In genomic region chr1:65528104-65528503, GRCh38 we compare ENCODE assay signal across 13 cellular contexts.
DNase-seq lines count a peak whose midpoint lies in the region; ATAC-seq and TF ChIP-seq lines count a peak whose summit lies in the region.
"Had no signal": no experiment of that assay in that cellular context is flagged by ENCODE, and none has a peak within 500 bp of the region (broad histone marks: within the 10 kb centered on the region; RNA-seq: fewer than 3 reads in every experiment).

No MANE protein-coding gene starts in this region.

- H3K36me3 ChIP-seq in osteoblast (ENCODE audit: insufficient read depth, low read length) (no peaks in the 10 kb centered on the region), prostate gland (no peaks in the 10 kb centered on the region)
- H3K36me3 ChIP-seq: gastrocnemius medialis had no signal

- peak overlapping the region; percentile 80 for H3K4me2 ChIP-seq in osteoblast (ENCODE audit: insufficient read depth, low read length)

- peaks cover 4% of the 10 kb centered on the region for H3K36me3 Mint-ChIP-seq in endothelial cell (ENCODE audit: low read depth, unreplicated experiment)

- H2AFZ ChIP-seq in osteoblast (ENCODE audit: low read length): no peak overlapping the region

- H3K27ac Mint-ChIP-seq in endothelial cell (ENCODE audit: unreplicated experiment): no peak overlapping the region
- H3K27ac Mint-ChIP-seq: activated CD8-positive, alpha-beta T cell treated with anti-CD3 and anti-CD28 coated beads, Interleukin-2, amount 10 ng/mL, durations not matched to agents 7 days and 5 days; activated naive CD4-positive, alpha-beta T cell treated with anti-CD3 and anti-CD28 coated beads, Interleukin-2, amount 10 ng/mL, durations not matched to agents 7 days and 5 days; CD4-positive, alpha-beta T cell; T-helper 2 cell treated with Interferon-gamma antibody and Interleukin-4, amounts not matched to agents 5 μg/mL and 100 μg/mL, for 36 hours had no signal

- 57% methylated on average over 1 of the region's 1 CpG for WGBS in prostate gland

- H3K4me1 ChIP-seq in osteoblast (ENCODE audit: insufficient read depth, low read length) (peaks cover 17% of the 10 kb centered on the region), prostate gland (replicated peaks) (no peaks in the 10 kb centered on the region)

- no peak for ATAC-seq in GM21381 (IDR thresholded peaks at IDR 0.05; ENCODE audit: unreplicated experiment)
- ATAC-seq in HG03342 (IDR thresholded peaks at IDR 0.05; ENCODE audit: unreplicated experiment): no peak
- ATAC-seq: activated CD8-positive, alpha-beta T cell treated with anti-CD3 and anti-CD28 coated beads, Interleukin-2, amount 10 ng/mL, durations not matched to agents 7 days and 5 days; gastrocnemius medialis had no signal

- H3K27ac ChIP-seq in osteoblast (ENCODE audit: low read depth, low read length) (peak overlapping the region; percentile 78), prostate gland (no peak overlapping the region)

- no peak overlapping the region for H3K4me3 Mint-ChIP-seq in endothelial cell (ENCODE audit: unreplicated experiment)
- H3K4me3 Mint-ChIP-seq: activated CD8-positive, alpha-beta T cell treated with anti-CD3 and anti-CD28 coated beads, Interleukin-2, amount 10 ng/mL, durations not matched to agents 7 days and 5 days; activated naive CD4-positive, alpha-beta T cell treated with anti-CD3 and anti-CD28 coated beads, Interleukin-2, amount 10 ng/mL, durations not matched to agents 7 days and 5 days; CD4-positive, alpha-beta T cell; T-helper 2 cell treated with Interferon-gamma antibody and Interleukin-4, amounts not matched to agents 5 μg/mL and 100 μg/mL, for 36 hours had no signal

- TF ChIP-seq CTCF in AG09319 (IDR thresholded peaks at IDR 0.05; ENCODE audit: low read depth, low read length): peak; percentile 24
- TF ChIP-seq CTCF in LNCAP (IDR thresholded peaks at IDR 0.05): peak; percentile 23; the same call in 1 of the 2 replicates
- peak; percentile 73 for TF ChIP-seq CTCF in endothelial cell (IDR thresholded peaks at IDR 0.05; ENCODE audit: unreplicated experiment)
- TF ChIP-seq CTCF in osteoblast (IDR thresholded peaks at IDR 0.05; ENCODE audit: extremely low read depth, low read depth, low read length): peak; percentile 33
- TF ChIP-seq CTCF in prostate gland (IDR thresholded peaks at IDR 0.05): no peak

- no peaks in the 10 kb centered on the region for H3K9me3 Mint-ChIP-seq in endothelial cell (ENCODE audit: unreplicated experiment)
- H3K9me3 Mint-ChIP-seq: activated naive CD4-positive, alpha-beta T cell treated with anti-CD3 and anti-CD28 coated beads, Interleukin-2, amount 10 ng/mL, durations not matched to agents 7 days and 5 days; T-helper 2 cell treated with Interferon-gamma antibody and Interleukin-4, amounts not matched to agents 5 μg/mL and 100 μg/mL, for 36 hours had no signal

- H4K20me1 ChIP-seq in osteoblast (ENCODE audit: insufficient read depth, low read length): no peaks in the 10 kb centered on the region

- peaks cover 4% of the 10 kb centered on the region for H3K79me2 ChIP-seq in osteoblast (ENCODE audit: insufficient read depth, low read length)

- H3K9me3 ChIP-seq in osteoblast (ENCODE audit: low read depth, low read length) (no peaks in the 10 kb centered on the region), prostate gland (no peaks in the 10 kb centered on the region)
- H3K9me3 ChIP-seq: gastrocnemius medialis had no signal

- no peak for DNase-seq in AG09319 (ENCODE audit: extremely low read depth, low read depth)
- DNase-seq in endothelial cell (ENCODE audit: low spot score): no peak
- no peak for DNase-seq in osteoblast (ENCODE audit: insufficient read length, low spot score, missing footprints)
- no peak for DNase-seq in prostate gland (ENCODE audit: low spot score)
- no peak for DNase-seq in DMS153 (lab: John Stamatoyannopoulos, UW)
- DNase-seq: activated CD8-positive, alpha-beta T cell treated with anti-CD3 and anti-CD28 coated beads, Interleukin-2, amount 10 ng/mL, durations not matched to agents 7 days and 5 days; activated naive CD4-positive, alpha-beta T cell treated with anti-CD3 and anti-CD28 coated beads, Interleukin-2, amount 10 ng/mL, durations not matched to agents 7 days and 5 days; CD4-positive, alpha-beta T cell; gastrocnemius medialis had no signal

- intact Hi-C loops in prostate gland (cut with DNase I): no loop called here

- H3K4me1 Mint-ChIP-seq in endothelial cell (ENCODE audit: unreplicated experiment): peaks cover 10% of the 10 kb centered on the region

- H3K4me3 ChIP-seq in osteoblast (ENCODE audit: insufficient read depth, low read length) (peak overlapping the region; percentile 81), prostate gland (no peak overlapping the region)

- H3K27me3 Mint-ChIP-seq in endothelial cell (ENCODE audit: unreplicated experiment): peaks cover 8% of the 10 kb centered on the region

- H3K27me3 ChIP-seq in osteoblast (ENCODE audit: insufficient read depth, low read length) (no peaks in the 10 kb centered on the region), prostate gland (replicated peaks; ENCODE audit: insufficient read depth) (no peaks in the 10 kb centered on the region)

- no peak for TF ChIP-seq POLR2A in prostate gland (IDR thresholded peaks at IDR 0.05)

Comparison
In these comparisons a context has a peak if more than half of its experiments do, and no peak if none do; other contexts are left out.
1. CTCF ChIP-seq: peak in AG09319 (single experiment), LNCAP (single experiment), endothelial cell (single experiment) and osteoblast (single experiment); none in prostate gland (0 of 4).